In genomic region chr2:135607561-135607960, GRCh38 we compare ENCODE assay signal across 23 cellular contexts.
"Had no signal": no experiment of that assay in that cellular context is flagged by ENCODE, and none has a peak within 500 bp of the region (broad histone marks: within the 10 kb centered on the region; RNA-seq: fewer than 3 reads in every experiment).

No MANE protein-coding gene starts in this region.

- H3K27me3 ChIP-seq: SJSA1, testis had no signal

- H3K27ac ChIP-seq: SJSA1, testis had no signal

- H3K27ac Mint-ChIP-seq: activated CD8-positive, alpha-beta memory T cell treated with anti-CD3 and anti-CD28 coated beads, Interleukin-2, amount 10 ng/mL, durations not matched to agents 7 days and 5 days; activated naive CD8-positive, alpha-beta T cell treated with anti-CD3 and anti-CD28 coated beads for 36 hours; naive thymus-derived CD8-positive, alpha-beta T cell; progenitor cell of endocrine pancreas had no signal

- ATAC-seq: activated CD4-positive, CD25-positive, alpha-beta regulatory T cell treated with anti-CD3 and anti-CD28 coated beads, Interleukin-2, amount 50 U/mL, for 24 hours; activated CD8-positive, alpha-beta memory T cell treated with anti-CD3 and anti-CD28 coated beads, Interleukin-2, amount 10 ng/mL, durations not matched to agents 7 days and 5 days; activated T-cell treated with anti-CD3 and anti-CD28 coated beads, Interleukin-2, amount 50 U/mL, for 4 hours; effector memory CD8-positive, alpha-beta T cell; left cardiac atrium; mucosa of descending colon; naive thymus-derived CD8-positive, alpha-beta T cell; sciatic nerve; stimulated activated naive CD8-positive, alpha-beta T cell treated with anti-CD3 and anti-CD28 coated beads, Interleukin-15, amount 100 ng/mL, for 72 hours had no signal

- H3K4me3 ChIP-seq: lung, mucosa of descending colon, SJSA1, testis had no signal

- H3K4me1 ChIP-seq: SJSA1, testis had no signal

- H3K9me3 Mint-ChIP-seq: activated naive CD8-positive, alpha-beta T cell treated with anti-CD3 and anti-CD28 coated beads for 36 hours; activated T-cell treated with anti-CD3 and anti-CD28 coated beads, Interleukin-2, amount 50 U/mL, for 4 hours; effector memory CD8-positive, alpha-beta T cell; naive thymus-derived CD8-positive, alpha-beta T cell; stimulated activated naive CD8-positive, alpha-beta T cell treated with anti-CD3 and anti-CD28 coated beads, Interleukin-15, amount 100 ng/mL, for 72 hours had no signal

- H3K27me3 Mint-ChIP-seq: activated CD8-positive, alpha-beta memory T cell treated with anti-CD3 and anti-CD28 coated beads, Interleukin-2, amount 10 ng/mL, durations not matched to agents 7 days and 5 days; activated naive CD8-positive, alpha-beta T cell treated with anti-CD3 and anti-CD28 coated beads for 36 hours; effector memory CD8-positive, alpha-beta T cell; naive thymus-derived CD8-positive, alpha-beta T cell; progenitor cell of endocrine pancreas; stimulated activated naive CD8-positive, alpha-beta T cell treated with anti-CD3 and anti-CD28 coated beads, Interleukin-15, amount 100 ng/mL, for 72 hours had no signal

- DNase-seq: activated CD8-positive, alpha-beta memory T cell treated with anti-CD3 and anti-CD28 coated beads, Interleukin-2, amount 10 ng/mL, durations not matched to agents 7 days and 5 days; activated gamma-delta T cell treated with Interleukin-2 at 50 U/mL for 16 hours; activated naive CD8-positive, alpha-beta T cell treated with anti-CD3 and anti-CD28 coated beads for 36 hours; activated T-cell treated with anti-CD3 and anti-CD28 coated beads, Interleukin-2, amount 50 U/mL, for 4 hours; anterior cingulate cortex; central memory CD4-positive, alpha-beta T cell; cortex of kidney; effector memory CD8-positive, alpha-beta T cell; erythroblast; hypothalamus; left cardiac atrium; mucosa of descending colon; naive thymus-derived CD8-positive, alpha-beta T cell; stimulated activated CD4-positive, alpha-beta T cell treated with anti-CD3 and anti-CD28 coated beads, Interleukin-2, amount 100 ng/mL, for 48 hours; stimulated activated CD8-positive, alpha-beta memory T cell treated with anti-CD3 and anti-CD28 coated beads, Interleukin-4, amount 100 ng/mL, for 48 hours; stimulated activated naive CD8-positive, alpha-beta T cell treated with anti-CD3 and anti-CD28 coated beads, Interleukin-15, amount 100 ng/mL, for 72 hours; SW 1271; testis had no signal

- H3K4me1 Mint-ChIP-seq: activated CD8-positive, alpha-beta memory T cell treated with anti-CD3 and anti-CD28 coated beads, Interleukin-2, amount 10 ng/mL, durations not matched to agents 7 days and 5 days; activated naive CD8-positive, alpha-beta T cell treated with anti-CD3 and anti-CD28 coated beads for 36 hours; naive thymus-derived CD8-positive, alpha-beta T cell; stimulated activated naive CD8-positive, alpha-beta T cell treated with anti-CD3 and anti-CD28 coated beads, Interleukin-15, amount 100 ng/mL, for 72 hours had no signal

- H3K9me3 ChIP-seq: mucosa of descending colon, SJSA1, testis had no signal

- H3K4me3 Mint-ChIP-seq: activated CD8-positive, alpha-beta memory T cell treated with anti-CD3 and anti-CD28 coated beads, Interleukin-2, amount 10 ng/mL, durations not matched to agents 7 days and 5 days; activated naive CD8-positive, alpha-beta T cell treated with anti-CD3 and anti-CD28 coated beads for 36 hours; activated T-cell treated with anti-CD3 and anti-CD28 coated beads, Interleukin-2, amount 50 U/mL, for 4 hours; effector memory CD8-positive, alpha-beta T cell; naive thymus-derived CD8-positive, alpha-beta T cell; stimulated activated naive CD8-positive, alpha-beta T cell treated with anti-CD3 and anti-CD28 coated beads, Interleukin-15, amount 100 ng/mL, for 72 hours had no signal
